ENCODE assay signal across 8 cellular contexts in genomic region chr17:45296003-45296832, GRCh38. TPM values are rescaled to one million over a fixed set of nuclear protein-coding genes. Genes with fewer than 3 reads are reported as not detected.
A peak's percentile ranks its signal among the peaks of the same experiment; 100 is the strongest.
DNase-seq lines count a peak whose midpoint lies in the region; FAIRE-seq and TF ChIP-seq lines count a peak whose summit lies in the region.

No MANE protein-coding gene starts in this region.

- peaks cover 71% of the 10 kb centered on the region for H3F3A ChIP-seq in GM23248 (ENCODE audit: insufficient read depth)

- H3K27me3 ChIP-seq in GM23248 (replicated peaks; ENCODE audit: insufficient read depth) (no peaks in the 10 kb centered on the region), skeletal muscle satellite cell (ENCODE audit: control insufficient read depth, insufficient read depth, low read length) (no peaks in the 10 kb centered on the region)

- H3K9me2 ChIP-seq in GM23248 (ENCODE audit: insufficient read depth) = no peaks in the 10 kb centered on the region

- no peak overlapping the region for H3K9ac ChIP-seq in GM23248
- H3K9ac ChIP-seq in skeletal muscle satellite cell (ENCODE audit: low read depth, low read length) = no peak overlapping the region

- no peaks in the 10 kb centered on the region for H3K9me3 ChIP-seq in GM23248 (ENCODE audit: low read depth)
- no peaks in the 10 kb centered on the region for H3K9me3 ChIP-seq in skeletal muscle satellite cell (replicated peaks; ENCODE audit: low read length)

- peaks cover 82% of the 10 kb centered on the region for H3K79me2 ChIP-seq in GM23248 (ENCODE audit: insufficient read depth)

- no peak overlapping the region for H2AFZ ChIP-seq in GM23248

- in situ Hi-C loops in GM23248 (cut with MboI) = no loop called here

- DNase-seq in GM23248 (peak; percentile 82), OCI-M1 (lab: John Stamatoyannopoulos, UW) (peak; percentile 95), epithelial cell of esophagus (ENCODE audit: low read depth) (peak; percentile 79), D721Med (ENCODE audit: insufficient read length, low spot score) (no peak), HuH-7.5 (ENCODE audit: low spot score) (no peak), NCI-H345 (lab: John Stamatoyannopoulos, UW) (no peak), inferior parietal cortex (ENCODE audit: extremely low spot score) (no peak)

- H3K4me2 ChIP-seq in GM23248 (ENCODE audit: unreplicated experiment) = peak overlapping the region; percentile 12
- peak overlapping the region; percentile 45 for H3K4me2 ChIP-seq in skeletal muscle satellite cell (ENCODE audit: low read length)

- peak overlapping the region; percentile 33; the same call in 1 of the 2 replicates for H3K27ac ChIP-seq in GM23248

- H3K4me1 ChIP-seq in GM23248 (ENCODE audit: insufficient read depth) (peaks cover 74% of the 10 kb centered on the region), skeletal muscle satellite cell (ENCODE audit: control insufficient read depth, insufficient read depth, low read length) (peaks cover 80% of the 10 kb centered on the region)

- TF ChIP-seq CTCF in epithelial cell of esophagus (IDR thresholded peaks at IDR 0.05; ENCODE audit: insufficient read depth, low read depth, low read length, missing control alignments) (no peak), D721Med (IDR thresholded peaks at IDR 0.05; ENCODE audit: insufficient read depth, missing control alignments) (no peak)

- WGBS in GM23248 (ENCODE audit: low coverage in 1 of 2, low lambda C conversion rate in 2 of 2, missing lambda C conversion rate in 2 of 2), 2 experiments = 80 to 82% methylated on average over 7 of the region's 7 CpGs

- no peak overlapping the region for H3K4me3 ChIP-seq in GM23248
- no peak overlapping the region for H3K4me3 ChIP-seq in epithelial cell of esophagus (ENCODE audit: low read length)
- no peak overlapping the region for H3K4me3 ChIP-seq in skeletal muscle satellite cell (ENCODE audit: low read length)

- FAIRE-seq in D721Med (lab: Jason Lieb, UNC) = no peak

- no peaks in the 10 kb centered on the region for H4K20me1 ChIP-seq in GM23248 (ENCODE audit: insufficient read depth)

- H3K36me3 ChIP-seq in GM23248 (ENCODE audit: low read depth) (peaks cover 6% of the 10 kb centered on the region; the same call in 1 of the 2 replicates), skeletal muscle satellite cell (ENCODE audit: insufficient read depth, low read length) (peaks cover 44% of the 10 kb centered on the region)

RNA-seq across cellular contexts. Expression of gene MAP3K14, which starts 20.6 kb away (rescaled TPM):
- 3.0 and 4.2 TPM in 2 replicates for total RNA-seq in GM23248 (2014; rRNA removed; shearing (Covaris generic))
- polyA plus RNA-seq in GM23248 (2016; fragmentation: Nextera tagmentation; extraction: Ambion mirVana) = 2.7 and 3.4 TPM in 2 replicates
- total RNA-seq in skeletal muscle satellite cell (2012; rRNA removed) = 4.3 and 4.6 TPM in 2 replicates

RNA-seq across cellular contexts. Expression of gene SPATA32, which starts 34.3 kb away (rescaled TPM):
- not detected in 2 replicates for total RNA-seq in GM23248 (2014; rRNA removed; shearing (Covaris generic))
- polyA plus RNA-seq in GM23248 (2016; fragmentation: Nextera tagmentation; extraction: Ambion mirVana) = not detected in 2 replicates
- not detected in 2 replicates for total RNA-seq in skeletal muscle satellite cell (2012; rRNA removed)

Comparison
In these comparisons a context has a peak if more than half of its experiments do, and no peak if none do; other contexts are left out.
1. DNase-seq: peak in GM23248 (single experiment), OCI-M1 (single experiment) and epithelial cell of esophagus (single experiment); none in D721Med (single experiment), HuH-7.5 (single experiment), NCI-H345 (single experiment) and inferior parietal cortex (single experiment).